Comparison of ENCODE assay signal across 18 cellular contexts in genomic region chr19:41449865-41450178, GRCh38. TPM values are rescaled to one million over a fixed set of nuclear protein-coding genes. Genes with fewer than 3 reads are reported as not detected.
A peak's percentile ranks its signal among the peaks of the same experiment; 100 is the strongest.
DNase-seq lines count a peak whose midpoint lies in the region; ATAC-seq, FAIRE-seq and TF ChIP-seq lines count a peak whose summit lies in the region.
"Had no signal": no experiment of that assay in that cellular context is flagged by ENCODE, and none has a peak within 500 bp of the region (broad histone marks: within the 10 kb centered on the region; RNA-seq: fewer than 3 reads in every experiment).

No MANE protein-coding gene starts in this region.

- H4K20me1 ChIP-seq in BLaER1 treated with 17β-estradiol and CSF1 and Interleukin-3, amounts not matched to agents 10 nM and 100 nM: no peaks in the 10 kb centered on the region
- 0 out of 2 replicates have a peak, but pooled peaks cover 2% of the 10 kb centered on the region for H4K20me1 ChIP-seq in Karpas-422 (ENCODE audit: insufficient read depth, low read depth, low read length)

- H3K4me3 Mint-ChIP-seq in T-helper 17 cell: peak overlapping the region; percentile 83

- peak; percentile 37 to 53 for ATAC-seq in A549
- ATAC-seq in T-helper 17 cell: peak; percentile 20

- H3K27me3 ChIP-seq in BLaER1 treated with 17β-estradiol and CSF1 and Interleukin-3, amounts not matched to agents 10 nM and 100 nM: no peaks in the 10 kb centered on the region
- no peaks in the 10 kb centered on the region for H3K27me3 ChIP-seq in Karpas-422 (ENCODE audit: low read length)
- H3K27me3 ChIP-seq: upper lobe of left lung had no signal

- TF ChIP-seq RAD21 in A549 (conservative IDR thresholded peaks at IDR 0.05 in 1 of 2, IDR thresholded peaks at IDR 0.05 in 1 of 2): no peak

- no peaks in the 10 kb centered on the region for H3K36me3 ChIP-seq in BLaER1 treated with 17β-estradiol and CSF1 and Interleukin-3, amounts not matched to agents 10 nM and 100 nM
- H3K36me3 ChIP-seq in Karpas-422 (ENCODE audit: insufficient read depth, low read length): no peaks in the 10 kb centered on the region
- H3K36me3 ChIP-seq: gastroesophageal sphincter, neutrophil, upper lobe of left lung, WERI-Rb-1 had no signal

- H3K27me3 Mint-ChIP-seq in T-helper 17 cell: peaks cover 16% of the 10 kb centered on the region

- H3K27ac ChIP-seq in A549 (no peak overlapping the region), Karpas-422 (ENCODE audit: low read length) (no peak overlapping the region)
- no peak overlapping the region for H3K27ac ChIP-seq in BLaER1 treated with 17β-estradiol and CSF1 and Interleukin-3, amounts not matched to agents 10 nM and 100 nM
- H3K27ac ChIP-seq: esophagus muscularis mucosa, gastroesophageal sphincter, neutrophil, WERI-Rb-1 had no signal

- H3K9ac ChIP-seq in BLaER1 treated with 17β-estradiol and CSF1 and Interleukin-3, amounts not matched to agents 10 nM and 100 nM: no peak overlapping the region
- H3K9ac ChIP-seq in Karpas-422 (ENCODE audit: low read length): no peak overlapping the region

- POLR2A ChIA-PET in A549 (lab: Yijun Ruan, JAX): interaction anchor here (0.6 to 3.4 kb wide), 3 partner anchors 10 to 181 kb away, joined by 5 to 37 read pairs (median 9); partner anchors contain the start of gene DMAC2

- no peak overlapping the region for H3K4me3 ChIP-seq in A549
- H3K4me3 ChIP-seq in BLaER1 treated with 17β-estradiol and CSF1 and Interleukin-3, amounts not matched to agents 10 nM and 100 nM: no peak overlapping the region
- no peak overlapping the region for H3K4me3 ChIP-seq in Karpas-422 (ENCODE audit: low read length)
- H3K4me3 ChIP-seq: lung had no signal

- H3K4me1 ChIP-seq in A549 (0 out of 3 replicates have a peak, but pooled peaks cover 3% of the 10 kb centered on the region), Karpas-422 (ENCODE audit: low read length) (peaks cover 5% of the 10 kb centered on the region)
- peaks cover 0 to 13% (median 5%) of the 10 kb centered on the region in 10 experiments; a peak in 8 of 20 replicates for H3K4me1 ChIP-seq in BLaER1 treated with 17β-estradiol and CSF1 and Interleukin-3, amounts not matched to agents 10 nM and 100 nM

- no peak overlapping the region for H2AFZ ChIP-seq in Karpas-422 (ENCODE audit: low read length)

- H3K9me3 ChIP-seq in A549 (0 out of 3 replicates have a peak, but pooled peaks cover 4% of the 10 kb centered on the region), T-helper 17 cell (ENCODE audit: control insufficient read depth, low read length, poor library complexity, severe bottlenecking) (no peaks in the 10 kb centered on the region), Karpas-422 (ENCODE audit: low read length) (no peaks in the 10 kb centered on the region)
- H3K9me3 ChIP-seq in BLaER1 treated with 17β-estradiol and CSF1 and Interleukin-3, amounts not matched to agents 10 nM and 100 nM (replicated peaks in 1 of 11): no peaks in the 10 kb centered on the region
- H3K9me3 ChIP-seq: esophagus muscularis mucosa, gastroesophageal sphincter, neutrophil, upper lobe of left lung had no signal

- peaks cover 11% of the 10 kb centered on the region for H3K4me1 Mint-ChIP-seq in T-helper 17 cell

- no peak for TF ChIP-seq CTCF in A549 (IDR thresholded peaks at IDR 0.05)

- no peak for TF ChIP-seq EP300 in A549 (IDR thresholded peaks at IDR 0.05)

- H3K9me2 ChIP-seq in Karpas-422 (replicated peaks; ENCODE audit: insufficient read depth, low read length): no peaks in the 10 kb centered on the region

- no peak overlapping the region; the same call in 2 of the 3 replicates for H3K4me2 ChIP-seq in A549
- H3K4me2 ChIP-seq in BLaER1 treated with 17β-estradiol and CSF1 and Interleukin-3, amounts not matched to agents 10 nM and 100 nM: peak overlapping the region in 10 of 11 experiments; percentile 70 to 84 (median 80); a peak in 18 of 22 replicates
- H3K4me2 ChIP-seq in Karpas-422 (ENCODE audit: low read depth, low read length, poor library complexity, severe bottlenecking): no peak overlapping the region

- CTCF ChIA-PET in A549 (lab: Yijun Ruan, JAX): interaction anchor here (0.5 to 15.6 kb wide), 48 partner anchors 7 to 846 kb away, joined by 3 to 1358 read pairs (median 7); partner anchors contain the start of genes CEACAM21, DMAC2 and TGFB1

- 46% methylated on average over 3 of the region's 3 CpGs for WGBS in A549 (ENCODE audit: missing lambda C conversion rate)

- DNase-seq in A549 (ENCODE audit: low read depth in 1 of 2, low spot score in 1 of 2) (no peak), T-helper 17 cell (no peak), NAMALWA (ENCODE audit: low spot score) (no peak), Karpas-422 (no peak), iPS-NIHi11 (ENCODE audit: low spot score) (no peak)
- DNase-seq: SIG-M5 had no signal

- no peak for FAIRE-seq in A549 (lab: Jason Lieb, UNC)
- FAIRE-seq: kidney, small intestine had no signal

- TF ChIP-seq POLR2A in A549 (IDR thresholded peaks at IDR 0.05; ENCODE audit: low read length): no peak

- H3K36me3 Mint-ChIP-seq in T-helper 17 cell (ENCODE audit: low read depth): no peaks in the 10 kb centered on the region

- no peaks in the 10 kb centered on the region for H3K79me2 ChIP-seq in Karpas-422 (ENCODE audit: low read length)

- no peak overlapping the region for H3K27ac Mint-ChIP-seq in T-helper 17 cell

TF ChIP-seq in A549, 52 proteins besides CTCF, POLR2A, EP300 and RAD21 (continues in another document):
- TF ChIP-seq ESRRA (IDR thresholded peaks at IDR 0.05; ENCODE audit: borderline replicate concordance, low read length) (no peak), MYC (IDR thresholded peaks at IDR 0.05; ENCODE audit: borderline replicate concordance, low read length) (no peak), HOXA7 (CRISPR knock-in tag; IDR thresholded peaks at IDR 0.05) (no peak), FOSL2 (IDR thresholded peaks at IDR 0.05) (no peak), FOSL2 (CRISPR knock-in tag; IDR thresholded peaks at IDR 0.05) (no peak), JUN (IDR thresholded peaks at IDR 0.05) (no peak), JUNB (IDR thresholded peaks at IDR 0.05) (no peak), ZSCAN20 (CRISPR knock-in tag; IDR thresholded peaks at IDR 0.05) (no peak), USF2 (IDR thresholded peaks at IDR 0.05) (no peak), GATA3 (IDR thresholded peaks at IDR 0.05; ENCODE audit: borderline replicate concordance) (no peak), CEBPB (IDR thresholded peaks at IDR 0.05) (no peak), TFCP2L1 (CRISPR knock-in tag; IDR thresholded peaks at IDR 0.05) (no peak), ZC3H11A (IDR thresholded peaks at IDR 0.05) (no peak), PHF8 (IDR thresholded peaks at IDR 0.05; ENCODE audit: borderline replicate concordance, low read depth) (no peak)

RNA-seq across cellular contexts. Expression of gene ERICH4, which starts 6.9 kb away (rescaled TPM):
- polyA plus RNA-seq in A549 (2011; rRNA removed): 0.24 and 0.26 TPM in 2 replicates
- not detected in 2 replicates for polyA plus RNA-seq in A549 (2012; cell fraction: cytosol; rRNA removed)
- not detected in 2 replicates for polyA plus RNA-seq in A549 (2012; cell fraction: nucleus; rRNA removed)
- polyA plus RNA-seq in A549 (2017; fragmentation: RNase III; extraction: RNeasy Plus Mini Kit Qiagen cat#74134 plus additional on column Dnase treatment): 0.10 TPM in 1 of 3 replicates, not detected in the others
- polyA minus RNA-seq in A549 (2011; rRNA and poly(A)+ RNA removed): not detected in 2 replicates
- not detected for total RNA-seq in T-helper 17 cell
- not detected in 2 replicates for total RNA-seq in Karpas-422 (2014; rRNA removed; shearing (Covaris generic); ENCODE audit: low replicate concordance)
- total RNA-seq: cerebellum, esophagus muscularis mucosa, gastroesophageal sphincter, H4, kidney, lung, PC-3, upper lobe of left lung had no signal

RNA-seq across cellular contexts. Expression of gene DMAC2, which starts 10.1 kb away (rescaled TPM):
- polyA plus RNA-seq in A549 (2011; rRNA removed) (128 and 132 TPM in 2 replicates), A549 (2017; fragmentation: RNase III; extraction: RNeasy Plus Mini Kit Qiagen cat#74134 plus additional on column Dnase treatment) (155 to 161 TPM (median 158 TPM) in 3 replicates)
- polyA plus RNA-seq in A549 (2012; cell fraction: cytosol; rRNA removed): 209 and 231 TPM in 2 replicates
- polyA plus RNA-seq in A549 (2012; cell fraction: nucleus; rRNA removed): 177 and 189 TPM in 2 replicates
- 111 and 120 TPM in 2 replicates for polyA minus RNA-seq in A549 (2011; rRNA and poly(A)+ RNA removed)
- 10 to 100 TPM; 24.1 to 27.9 TPM for total RNA-seq in T-helper 17 cell
- 25.1 and 30.3 TPM in 2 replicates for total RNA-seq in Karpas-422 (2014; rRNA removed; shearing (Covaris generic); ENCODE audit: low replicate concordance)

RNA-seq across cellular contexts. Expression of gene B3GNT8, which starts 22.6 kb away (rescaled TPM):
- polyA plus RNA-seq in A549 (2011; rRNA removed) (not detected in 2 replicates), A549 (2017; fragmentation: RNase III; extraction: RNeasy Plus Mini Kit Qiagen cat#74134 plus additional on column Dnase treatment) (0.11 to 0.20 TPM in 2 of 3 replicates, not detected in the other)
- polyA plus RNA-seq in A549 (2012; cell fraction: cytosol; rRNA removed): 0.04 TPM in 1 of 2 replicates, not detected in the other
- 0.11 and 0.29 TPM in 2 replicates for polyA plus RNA-seq in A549 (2012; cell fraction: nucleus; rRNA removed)
- polyA minus RNA-seq in A549 (2011; rRNA and poly(A)+ RNA removed): not detected in 2 replicates
- total RNA-seq in T-helper 17 cell: 1 to 10 TPM; 3.4 to 4.8 TPM
- not detected in 2 replicates for total RNA-seq in Karpas-422 (2014; rRNA removed; shearing (Covaris generic); ENCODE audit: low replicate concordance)
- total RNA-seq: H4 had no signal

RNA-seq across cellular contexts. Expression of gene BCKDHA, which starts 52.2 kb away (rescaled TPM):
- polyA plus RNA-seq in A549 (2011; rRNA removed): 42.9 and 43.9 TPM in 2 replicates
- polyA plus RNA-seq in A549 (2012; cell fraction: cytosol; rRNA removed): 62.0 and 96.3 TPM in 2 replicates
- polyA plus RNA-seq in A549 (2012; cell fraction: nucleus; rRNA removed): 96.2 and 124 TPM in 2 replicates
- polyA plus RNA-seq in A549 (2017; fragmentation: RNase III; extraction: RNeasy Plus Mini Kit Qiagen cat#74134 plus additional on column Dnase treatment): 39.2 to 46.4 TPM (median 44.4 TPM) in 3 replicates
- 36.4 and 39.4 TPM in 2 replicates for polyA minus RNA-seq in A549 (2011; rRNA and poly(A)+ RNA removed)
- total RNA-seq in T-helper 17 cell: 10 to 100 TPM; 13.2 to 14.7 TPM
- total RNA-seq in Karpas-422 (2014; rRNA removed; shearing (Covaris generic); ENCODE audit: low replicate concordance): 112 and 116 TPM in 2 replicates

RNA-seq across cellular contexts. Expression of gene EXOSC5, which starts 52.7 kb away (rescaled TPM):
- polyA plus RNA-seq in A549 (2011; rRNA removed): 63.7 and 72.3 TPM in 2 replicates
- 177 and 195 TPM in 2 replicates for polyA plus RNA-seq in A549 (2012; cell fraction: cytosol; rRNA removed)
- polyA plus RNA-seq in A549 (2012; cell fraction: nucleus; rRNA removed): 145 and 165 TPM in 2 replicates
- 99.0 to 109 TPM (median 103 TPM) in 3 replicates for polyA plus RNA-seq in A549 (2017; fragmentation: RNase III; extraction: RNeasy Plus Mini Kit Qiagen cat#74134 plus additional on column Dnase treatment)
- polyA minus RNA-seq in A549 (2011; rRNA and poly(A)+ RNA removed): 17.8 and 26.2 TPM in 2 replicates
- total RNA-seq in T-helper 17 cell: 10 to 100 TPM; 12.0 to 13.0 TPM
- total RNA-seq in Karpas-422 (2014; rRNA removed; shearing (Covaris generic); ENCODE audit: low replicate concordance): 67.6 and 74.7 TPM in 2 replicates

Comparison
In these comparisons a context has a peak if more than half of its experiments do, and no peak if none do; other contexts are left out.
1. H3K4me2 ChIP-seq: peak in BLaER1 treated with 17β-estradiol and CSF1 and Interleukin-3, amounts not matched to agents 10 nM and 100 nM (10 of 11); none in A549 (single experiment) and Karpas-422 (single experiment).